Comparison of ENCODE assay signal across 8 cellular contexts in the genomic region with DNA sequence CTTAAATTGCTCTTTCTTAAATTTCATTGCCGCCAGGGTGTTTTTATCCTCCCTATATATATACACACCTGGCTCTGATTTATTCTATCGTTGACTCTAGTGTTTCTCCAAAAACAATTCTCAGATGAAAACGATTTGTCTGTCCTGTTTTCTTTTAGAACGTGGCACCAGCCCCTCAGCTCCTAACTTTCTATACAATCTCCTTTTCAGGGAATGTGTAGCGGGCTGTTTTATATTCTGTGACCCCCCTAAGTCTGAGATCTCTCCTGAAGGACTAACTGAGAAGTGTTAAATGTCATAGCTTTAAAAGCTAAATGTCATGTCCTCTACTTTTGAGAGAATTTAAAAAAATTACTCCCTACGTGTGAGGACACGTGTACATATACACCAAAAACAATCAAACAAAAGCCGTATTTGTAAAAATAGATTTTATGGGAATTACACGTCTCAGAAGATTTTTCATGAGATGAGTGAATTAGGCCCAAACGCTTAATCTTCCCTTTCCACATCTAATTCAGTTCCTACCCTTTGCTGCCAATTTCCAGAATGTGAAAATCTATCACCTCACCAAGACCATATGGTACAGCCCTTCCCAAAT. TPM values are rescaled to one million over a fixed set of nuclear protein-coding genes. Genes with fewer than 3 reads are reported as not detected.
DNase-seq lines count a peak whose midpoint lies in the region; ATAC-seq and TF ChIP-seq lines count a peak whose summit lies in the region.

No MANE protein-coding gene starts in this region.

- CTCF ChIA-PET in CD4-positive, alpha-beta memory T cell (lab: Charles Lee; ENCODE audit: partially characterized antibody) = no interaction called here
- CTCF ChIA-PET in T-cell (lab: Charles Lee) = no interaction called here

- 30 to 34% (median 32%) methylated on average over 10 of the region's 10 CpGs for WGBS in ovary, 3 donors

- peaks cover 23 to 35% of the 10 kb centered on the region in 2 donors for H3K27me3 Mint-ChIP-seq in CD4-positive, alpha-beta memory T cell
- H3K27me3 Mint-ChIP-seq in T-cell = peaks cover 33 to 49% of the 10 kb centered on the region in 2 donors

- H3K9me3 ChIP-seq in CD4-positive, alpha-beta memory T cell (ENCODE audit: control insufficient read depth in 1 of 2, low read length in 2 of 2) = no peaks in the 10 kb centered on the region
- H3K9me3 ChIP-seq in ovary = no peaks in the 10 kb centered on the region

- POLR2A ChIA-PET in CD4-positive, alpha-beta memory T cell (lab: Charles Lee; ENCODE audit: partially characterized antibody) = no interaction called here
- POLR2A ChIA-PET in T-cell (lab: Charles Lee) = no interaction called here

- H3K27me3 ChIP-seq in CD4-positive, alpha-beta memory T cell (ENCODE audit: insufficient read depth, low read length) = peaks cover 5% of the 10 kb centered on the region
- H3K27me3 ChIP-seq in ovary = no peaks in the 10 kb centered on the region

- H3K36me3 ChIP-seq in CD4-positive, alpha-beta memory T cell (ENCODE audit: insufficient read depth, low read length) = no peaks in the 10 kb centered on the region
- no peaks in the 10 kb centered on the region for H3K36me3 ChIP-seq in ovary

- peaks cover 1 to 7% of the 10 kb centered on the region in 2 donors for H3K36me3 Mint-ChIP-seq in CD4-positive, alpha-beta memory T cell
- H3K36me3 Mint-ChIP-seq in T-cell = no peaks in the 10 kb centered on the region

- TF ChIP-seq EP300 in ovary (IDR thresholded peaks at IDR 0.05) = no peak

- no peak overlapping the region for H3K27ac Mint-ChIP-seq in CD4-positive, alpha-beta memory T cell
- no peak overlapping the region for H3K27ac Mint-ChIP-seq in T-cell

- no peak for ATAC-seq in T-cell (replicated peaks in 1 of 4)

- peak overlapping the region in 6 of 8 donors; percentile 17 to 76 (median 65) for H3K4me3 Mint-ChIP-seq in CD4-positive, alpha-beta memory T cell
- peak overlapping the region; percentile 18 to 63 (median 28) for H3K4me3 Mint-ChIP-seq in T-cell

- no peak for DNase-seq in CD4-positive, alpha-beta memory T cell
- DNase-seq in T-cell = no peak
- no peak for DNase-seq in fibroblast of pulmonary artery (ENCODE audit: low read depth)
- no peak for DNase-seq in ovary
- DNase-seq in HUDEP-2 (lab: John Stamatoyannopoulos, UW; ENCODE audit: unreplicated experiment in 76 of 76) = no peak
- DNase-seq in cerebellar nuclear complex (lab: John Stamatoyannopoulos, UW) = no peak
- no peak for DNase-seq in epidermal melanocyte (ENCODE audit: insufficient read length, low spot score)
- DNase-seq in activated gamma-delta T cell (lab: John Stamatoyannopoulos, UW) = no peak

- peaks cover 0 to 8% (median 2%) of the 10 kb centered on the region in 8 donors for H3K9me3 Mint-ChIP-seq in CD4-positive, alpha-beta memory T cell
- no peaks in the 10 kb centered on the region for H3K9me3 Mint-ChIP-seq in T-cell

- no peak for TF ChIP-seq CTCF in fibroblast of pulmonary artery (IDR thresholded peaks at IDR 0.05; ENCODE audit: low read length, missing control alignments)
- no peak for TF ChIP-seq CTCF in ovary (IDR thresholded peaks at IDR 0.05)

- no peak overlapping the region for H3K4me3 ChIP-seq in CD4-positive, alpha-beta memory T cell (ENCODE audit: low read length in 2 of 2)
- H3K4me3 ChIP-seq in fibroblast of pulmonary artery (replicated peaks; ENCODE audit: low read depth, low read length) (peak overlapping the region; percentile 50), ovary (peak overlapping the region; percentile 66)

- intact Hi-C loops in CD4-positive, alpha-beta memory T cell (cut with micrococcal nuclease) = no loop called here
- intact Hi-C loops in ovary (cut with DNase I) = no loop called here

- H3K27ac ChIP-seq in CD4-positive, alpha-beta memory T cell (ENCODE audit: low read depth, low read length) = no peak overlapping the region
- no peak overlapping the region for H3K27ac ChIP-seq in ovary

- H3K4me1 Mint-ChIP-seq in CD4-positive, alpha-beta memory T cell = peaks cover 8 to 20% (median 14%) of the 10 kb centered on the region in 4 donors
- peaks cover 0 to 10% (median 7%) of the 10 kb centered on the region in 3 donors for H3K4me1 Mint-ChIP-seq in T-cell

- H3K4me1 ChIP-seq in CD4-positive, alpha-beta memory T cell (ENCODE audit: insufficient read depth, low read length) = no peaks in the 10 kb centered on the region
- peaks cover 3% of the 10 kb centered on the region for H3K4me1 ChIP-seq in ovary (ENCODE audit: insufficient read depth)

- no peak for TF ChIP-seq POLR2A in ovary (IDR thresholded peaks at IDR 0.05)

RNA-seq across cellular contexts. Expression of a gene that starts 0.8 kb away (rescaled TPM):
- not detected for total RNA-seq in CD4-positive, alpha-beta memory T cell
- not detected for polyA plus RNA-seq in CD4-positive, alpha-beta memory T cell
- under 1 TPM in 3 of 5 donors, not detected in 2; 0.06 to 0.61 (median 0.16) TPM for total RNA-seq in T-cell
- 10 to 100 TPM in 5 of 7 donors, 1 to 10 TPM in 2; 7.8 to 18.4 (median 10.7) TPM for total RNA-seq in ovary
- 1 to 10 TPM; 2.6 to 6.7 TPM for polyA plus RNA-seq in ovary

Comparison
In these comparisons a context has a peak if more than half of its experiments do, and no peak if none do; other contexts are left out.
1. H3K4me3 ChIP-seq: peak in fibroblast of pulmonary artery (single experiment) and ovary (single experiment); none in CD4-positive, alpha-beta memory T cell (0 of 2).
2. RNA of a gene that starts 0.8 kb away (total RNA-seq): 7.8 to 18.4 TPM in ovary; 0.06 to 0.61 TPM in T-cell and not detected in CD4-positive, alpha-beta memory T cell; every median in the first group is over 4 times any median in the second.